Comparison of ENCODE assay signal across 1 cellular context in the genomic region with DNA sequence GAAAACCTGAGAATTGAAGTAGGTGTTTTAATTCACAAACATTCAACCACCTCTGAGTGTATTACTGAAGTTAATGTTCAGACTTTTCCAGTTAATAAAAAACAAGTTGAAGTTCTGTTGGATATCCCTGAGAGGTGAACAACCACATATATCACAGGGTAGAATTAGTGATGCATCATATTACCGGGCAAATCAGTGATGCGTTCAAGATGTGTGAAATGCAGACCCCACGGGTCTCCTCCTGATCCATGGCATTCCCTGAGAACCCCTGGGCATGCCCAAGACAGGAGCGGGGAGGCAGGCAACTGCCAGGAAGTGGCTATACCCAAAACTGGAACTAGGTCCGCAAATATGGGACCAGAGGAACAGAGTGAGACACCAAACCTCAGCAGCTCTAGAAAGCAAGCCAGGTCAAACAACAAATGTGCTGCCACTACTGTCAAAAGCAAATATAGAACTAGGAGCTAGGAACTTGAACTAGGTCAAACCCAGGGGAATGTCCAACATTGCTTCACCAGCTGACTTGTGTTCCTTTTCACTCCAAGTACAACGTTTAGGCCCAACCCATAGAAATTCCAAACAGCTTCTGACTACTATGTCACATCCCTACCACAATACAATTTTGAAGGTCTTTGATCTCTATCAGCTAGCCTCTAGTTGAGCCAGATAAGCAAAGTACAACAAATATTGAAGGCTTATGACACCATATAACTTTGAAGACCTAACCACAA.
TF ChIP-seq lines count a peak whose summit lies in the region.

No MANE protein-coding gene starts in this region.

TF ChIP-seq in HepG2, 621 proteins besides CTCF, POLR2A, EP300 and RAD21 (continued from another document and continues in another):
- TF ChIP-seq SMAD3 (CRISPR knock-in tag; IDR thresholded peaks at IDR 0.05) (0 out of 2 replicates have a peak, but pooled peaks have one; percentile 37), ZNF609 (CRISPR knock-in tag; IDR thresholded peaks at IDR 0.05; ENCODE audit: borderline replicate concordance) (peak; percentile 98), THAP11 (CRISPR knock-in tag; IDR thresholded peaks at IDR 0.05) (peak; percentile 40; the same call in 1 of the 2 replicates), SRY (CRISPR knock-in tag; IDR thresholded peaks at IDR 0.05) (no peak), ZNF614 (CRISPR knock-in tag; IDR thresholded peaks at IDR 0.05; ENCODE audit: borderline replicate concordance) (peak; percentile 61; the same call in 1 of the 2 replicates), ZNF816 (CRISPR knock-in tag; IDR thresholded peaks at IDR 0.05; ENCODE audit: borderline replicate concordance) (no peak), ZNF136 (CRISPR knock-in tag; IDR thresholded peaks at IDR 0.05; ENCODE audit: low read depth) (no peak), ARID5B (CRISPR knock-in tag; IDR thresholded peaks at IDR 0.05) (peak; percentile 96), ZNF264 (CRISPR knock-in tag; IDR thresholded peaks at IDR 0.05) (peak; percentile 83; the same call in 1 of the 2 replicates), ZNF710 (CRISPR knock-in tag; IDR thresholded peaks at IDR 0.05; ENCODE audit: borderline replicate concordance) (0 out of 2 replicates have a peak, but pooled peaks have one; percentile 31), NR2F1 (CRISPR knock-in tag; IDR thresholded peaks at IDR 0.05) (peak in 1 of 2 experiments; percentile 66; a peak in 1 of 4 replicates), CBX1 (IDR thresholded peaks at IDR 0.05; ENCODE audit: low read depth) (no peak), ZNF17 (CRISPR knock-in tag; IDR thresholded peaks at IDR 0.05) (no peak), RERE (CRISPR knock-in tag; IDR thresholded peaks at IDR 0.05; ENCODE audit: low read depth) (peak; percentile 98), POGZ (CRISPR knock-in tag; IDR thresholded peaks at IDR 0.05) (peak; percentile 57; the same call in 1 of the 2 replicates), ZFP41 (CRISPR knock-in tag; IDR thresholded peaks at IDR 0.05; ENCODE audit: borderline replicate concordance) (no peak)
- TF ChIP-seq, protein P1, sequence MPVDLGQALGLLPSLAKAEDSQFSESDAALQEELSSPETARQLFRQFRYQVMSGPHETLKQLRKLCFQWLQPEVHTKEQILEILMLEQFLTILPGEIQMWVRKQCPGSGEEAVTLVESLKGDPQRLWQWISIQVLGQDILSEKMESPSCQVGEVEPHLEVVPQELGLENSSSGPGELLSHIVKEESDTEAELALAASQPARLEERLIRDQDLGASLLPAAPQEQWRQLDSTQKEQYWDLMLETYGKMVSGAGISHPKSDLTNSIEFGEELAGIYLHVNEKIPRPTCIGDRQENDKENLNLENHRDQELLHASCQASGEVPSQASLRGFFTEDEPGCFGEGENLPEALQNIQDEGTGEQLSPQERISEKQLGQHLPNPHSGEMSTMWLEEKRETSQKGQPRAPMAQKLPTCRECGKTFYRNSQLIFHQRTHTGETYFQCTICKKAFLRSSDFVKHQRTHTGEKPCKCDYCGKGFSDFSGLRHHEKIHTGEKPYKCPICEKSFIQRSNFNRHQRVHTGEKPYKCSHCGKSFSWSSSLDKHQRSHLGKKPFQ (CRISPR knock-in tag; IDR thresholded peaks at IDR 0.05; ENCODE audit: insufficient replicate concordance): peak; percentile 30
- TF ChIP-seq, protein P2, sequence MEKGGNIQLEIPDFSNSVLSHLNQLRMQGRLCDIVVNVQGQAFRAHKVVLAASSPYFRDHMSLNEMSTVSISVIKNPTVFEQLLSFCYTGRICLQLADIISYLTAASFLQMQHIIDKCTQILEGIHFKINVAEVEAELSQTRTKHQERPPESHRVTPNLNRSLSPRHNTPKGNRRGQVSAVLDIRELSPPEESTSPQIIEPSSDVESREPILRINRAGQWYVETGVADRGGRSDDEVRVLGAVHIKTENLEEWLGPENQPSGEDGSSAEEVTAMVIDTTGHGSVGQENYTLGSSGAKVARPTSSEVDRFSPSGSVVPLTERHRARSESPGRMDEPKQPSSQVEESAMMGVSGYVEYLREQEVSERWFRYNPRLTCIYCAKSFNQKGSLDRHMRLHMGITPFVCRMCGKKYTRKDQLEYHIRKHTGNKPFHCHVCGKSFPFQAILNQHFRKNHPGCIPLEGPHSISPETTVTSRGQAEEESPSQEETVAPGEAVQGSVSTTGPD (CRISPR knock-in tag; IDR thresholded peaks at IDR 0.05): peak; percentile 67; the same call in 1 of the 2 replicates
- TF ChIP-seq, protein P3, sequence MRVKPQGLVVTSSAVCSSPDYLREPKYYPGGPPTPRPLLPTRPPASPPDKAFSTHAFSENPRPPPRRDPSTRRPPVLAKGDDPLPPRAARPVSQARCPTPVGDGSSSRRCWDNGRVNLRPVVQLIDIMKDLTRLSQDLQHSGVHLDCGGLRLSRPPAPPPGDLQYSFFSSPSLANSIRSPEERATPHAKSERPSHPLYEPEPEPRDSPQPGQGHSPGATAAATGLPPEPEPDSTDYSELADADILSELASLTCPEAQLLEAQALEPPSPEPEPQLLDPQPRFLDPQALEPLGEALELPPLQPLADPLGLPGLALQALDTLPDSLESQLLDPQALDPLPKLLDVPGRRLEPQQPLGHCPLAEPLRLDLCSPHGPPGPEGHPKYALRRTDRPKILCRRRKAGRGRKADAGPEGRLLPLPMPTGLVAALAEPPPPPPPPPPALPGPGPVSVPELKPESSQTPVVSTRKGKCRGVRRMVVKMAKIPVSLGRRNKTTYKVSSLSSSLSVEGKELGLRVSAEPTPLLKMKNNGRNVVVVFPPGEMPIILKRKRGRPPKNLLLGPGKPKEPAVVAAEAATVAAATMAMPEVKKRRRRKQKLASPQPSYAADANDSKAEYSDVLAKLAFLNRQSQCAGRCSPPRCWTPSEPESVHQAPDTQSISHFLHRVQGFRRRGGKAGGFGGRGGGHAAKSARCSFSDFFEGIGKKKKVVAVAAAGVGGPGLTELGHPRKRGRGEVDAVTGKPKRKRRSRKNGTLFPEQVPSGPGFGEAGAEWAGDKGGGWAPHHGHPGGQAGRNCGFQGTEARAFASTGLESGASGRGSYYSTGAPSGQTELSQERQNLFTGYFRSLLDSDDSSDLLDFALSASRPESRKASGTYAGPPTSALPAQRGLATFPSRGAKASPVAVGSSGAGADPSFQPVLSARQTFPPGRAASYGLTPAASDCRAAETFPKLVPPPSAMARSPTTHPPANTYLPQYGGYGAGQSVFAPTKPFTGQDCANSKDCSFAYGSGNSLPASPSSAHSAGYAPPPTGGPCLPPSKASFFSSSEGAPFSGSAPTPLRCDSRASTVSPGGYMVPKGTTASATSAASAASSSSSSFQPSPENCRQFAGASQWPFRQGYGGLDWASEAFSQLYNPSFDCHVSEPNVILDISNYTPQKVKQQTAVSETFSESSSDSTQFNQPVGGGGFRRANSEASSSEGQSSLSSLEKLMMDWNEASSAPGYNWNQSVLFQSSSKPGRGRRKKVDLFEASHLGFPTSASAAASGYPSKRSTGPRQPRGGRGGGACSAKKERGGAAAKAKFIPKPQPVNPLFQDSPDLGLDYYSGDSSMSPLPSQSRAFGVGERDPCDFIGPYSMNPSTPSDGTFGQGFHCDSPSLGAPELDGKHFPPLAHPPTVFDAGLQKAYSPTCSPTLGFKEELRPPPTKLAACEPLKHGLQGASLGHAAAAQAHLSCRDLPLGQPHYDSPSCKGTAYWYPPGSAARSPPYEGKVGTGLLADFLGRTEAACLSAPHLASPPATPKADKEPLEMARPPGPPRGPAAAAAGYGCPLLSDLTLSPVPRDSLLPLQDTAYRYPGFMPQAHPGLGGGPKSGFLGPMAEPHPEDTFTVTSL (CRISPR knock-in tag; IDR thresholded peaks at IDR 0.05; ENCODE audit: borderline replicate concordance): peak; percentile 82; the same call in 1 of the 2 replicates
